In the genomic region with DNA sequence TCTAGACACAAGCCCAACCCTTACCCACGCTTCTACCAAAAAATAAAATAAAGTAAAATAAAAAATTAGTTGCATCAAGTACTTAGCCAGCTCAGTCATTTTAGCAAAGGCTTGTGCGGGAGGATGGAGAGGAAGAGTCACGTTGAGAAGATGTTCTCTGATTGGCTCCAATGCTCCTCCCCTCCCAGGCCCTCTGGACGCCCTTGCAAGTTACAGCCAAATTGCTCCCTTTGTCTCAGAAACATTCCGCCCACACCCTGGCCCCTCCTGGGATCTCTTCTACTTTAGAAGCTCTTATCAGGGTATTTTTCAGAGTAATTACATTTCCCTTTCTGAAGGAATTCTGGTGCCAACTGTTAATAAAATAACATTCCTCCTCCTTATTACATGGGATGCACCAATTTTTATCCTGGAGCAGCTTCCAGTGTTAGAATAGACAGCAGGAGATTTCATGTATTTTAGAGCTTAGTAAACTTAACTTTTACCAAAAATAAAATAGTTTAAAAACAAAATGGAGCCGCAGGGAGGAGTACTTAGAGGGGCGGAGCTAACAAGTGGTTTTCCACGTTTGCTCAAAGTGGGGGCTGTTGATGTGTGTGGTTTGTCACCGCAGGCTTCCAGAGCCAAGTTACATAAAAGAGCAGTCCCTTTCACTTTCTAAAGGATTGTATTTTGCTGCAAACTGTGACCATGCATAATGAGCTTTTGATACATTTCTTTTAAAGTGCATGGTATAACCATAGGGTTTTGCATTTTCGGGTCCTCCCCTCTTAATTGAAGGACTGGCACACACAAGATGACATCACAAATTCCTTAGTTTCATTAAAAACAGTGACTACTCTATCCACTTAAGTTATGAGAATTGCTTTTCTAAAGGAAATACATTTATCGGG, we compare ENCODE assay signal across 8 cellular contexts.
A peak's percentile ranks its signal among the peaks of the same experiment; 100 is the strongest.
DNase-seq lines count a peak whose midpoint lies in the region; ATAC-seq and TF ChIP-seq lines count a peak whose summit lies in the region.

No MANE protein-coding gene starts in this region.

- intact Hi-C loops in IMR-90 (cut with micrococcal nuclease) = no loop called here

- TF ChIP-seq RAD21 in IMR-90 (IDR thresholded peaks at IDR 0.05; ENCODE audit: low read length) = no peak

- BruUV-seq in IMR-90 (replicated peaks; lab: Mats Ljungman, UMichigan) = no TSS peak

- no peaks in the 10 kb centered on the region for H3K27me3 ChIP-seq in IMR-90 (ENCODE audit: control insufficient read depth, insufficient read depth, low read length)
- no peaks in the 10 kb centered on the region for H3K27me3 ChIP-seq in muscle layer of duodenum (ENCODE audit: low read depth, low read length)
- no peaks in the 10 kb centered on the region for H3K27me3 ChIP-seq in subcutaneous abdominal adipose tissue (ENCODE audit: control insufficient read depth in 5 of 5, insufficient read depth in 4 of 5, low read length in 5 of 5)

- H2BK15ac ChIP-seq in IMR-90 (ENCODE audit: low read depth, low read length) = no peak overlapping the region

- no peak overlapping the region for H3K4ac ChIP-seq in IMR-90 (ENCODE audit: low read depth, low read length)

- peak overlapping the region; percentile 86 for H2AFZ ChIP-seq in IMR-90 (replicated peaks; ENCODE audit: low read length, poor library complexity)

- DNase-seq in CMK (ENCODE audit: low read depth) (peak; percentile 42), IMR-90 (peak; percentile 26), UCSD-AML1 (lab: John Stamatoyannopoulos, UW; ENCODE audit: unreplicated experiment) (peak; percentile 52), coronary artery (ENCODE audit: low spot score) (no peak)

- H3K56ac ChIP-seq in IMR-90 (ENCODE audit: extremely low read depth, insufficient read depth, low read length) = no peak overlapping the region; the same call in 1 of the 2 replicates

- H3K23ac ChIP-seq in IMR-90 (ENCODE audit: low read depth, low read length) = no peak overlapping the region

- no peak overlapping the region for H4K91ac ChIP-seq in IMR-90 (ENCODE audit: insufficient read depth, low read depth, low read length)

- H3K4me1 ChIP-seq in IMR-90 (ENCODE audit: control insufficient read depth, insufficient read depth, low read length) (peaks cover 2% of the 10 kb centered on the region; the same call in 1 of the 2 replicates), muscle layer of duodenum (ENCODE audit: control insufficient read depth in 1 of 2, insufficient read depth in 2 of 2, low read length in 2 of 2) (peaks cover 0 to 8% of the 10 kb centered on the region in 2 donors), subcutaneous abdominal adipose tissue (ENCODE audit: control insufficient read depth in 5 of 5, insufficient read depth in 5 of 5, low read length in 5 of 5) (peaks cover 3 to 17% (median 15%) of the 10 kb centered on the region in 5 donors)

- H3K14ac ChIP-seq in IMR-90 (replicated peaks; ENCODE audit: low read depth, low read length) = no peak overlapping the region; the same call in 1 of the 2 replicates

- H3K4me2 ChIP-seq in IMR-90 (ENCODE audit: low read depth, low read length) = peak overlapping the region; percentile 32

- in situ Hi-C loops in IMR-90 (cut with MboI; ENCODE audit: low sequenced_read_pairs) = no loop called here

- TF ChIP-seq POLR2A in IMR-90 (IDR thresholded peaks at IDR 0.05; ENCODE audit: low read depth, low read length) = no peak

- H4K8ac ChIP-seq in IMR-90 (ENCODE audit: low read depth in 2 of 2, low read length in 2 of 2) = peak overlapping the region in 1 of 2 experiments; percentile 72; a peak in 2 of 4 replicates

- H2BK20ac ChIP-seq in IMR-90 (ENCODE audit: low read depth, low read length) = no peak overlapping the region; the same call in 1 of the 2 replicates

- no peak overlapping the region for H2AK5ac ChIP-seq in IMR-90 (ENCODE audit: low read depth, low read length)

- no peaks in the 10 kb centered on the region; the same call in 1 of the 2 replicates for H3K9me1 ChIP-seq in IMR-90 (ENCODE audit: insufficient read depth, low read length)

- H3K9ac ChIP-seq in IMR-90 (ENCODE audit: low read depth, low read length) = no peak overlapping the region
- peak overlapping the region in 3 of 5 donors; percentile 40 to 70 (median 44) for H3K9ac ChIP-seq in subcutaneous abdominal adipose tissue (ENCODE audit: low read length in 5 of 5)

- H3K36me3 ChIP-seq in IMR-90 (ENCODE audit: control insufficient read depth, insufficient read depth, low read length) (no peaks in the 10 kb centered on the region), muscle layer of duodenum (ENCODE audit: control insufficient read depth in 1 of 2, insufficient read depth in 2 of 2, low read length in 2 of 2) (no peaks in the 10 kb centered on the region), subcutaneous abdominal adipose tissue (ENCODE audit: control insufficient read depth in 5 of 5, insufficient read depth in 5 of 5, low read length in 5 of 5) (no peaks in the 10 kb centered on the region)

- H3K4me3 ChIP-seq in IMR-90 (ENCODE audit: insufficient read depth, low read depth, low read length) (no peak overlapping the region), coronary artery (peak overlapping the region; percentile 55), muscle layer of duodenum (ENCODE audit: low read depth in 1 of 2, low read length in 2 of 2) (peak overlapping the region; percentile 31 to 40), subcutaneous abdominal adipose tissue (ENCODE audit: low read depth in 1 of 5, low read length in 5 of 5) (peak overlapping the region; percentile 51 to 68 (median 64))

- no peaks in the 10 kb centered on the region for H4K20me1 ChIP-seq in IMR-90 (ENCODE audit: insufficient read depth, low read length)

- H4K5ac ChIP-seq in IMR-90 (ENCODE audit: low read depth, low read length) = no peak overlapping the region; the same call in 1 of the 2 replicates

- H3K79me1 ChIP-seq in IMR-90 (ENCODE audit: low read depth in 1 of 2, low read length in 2 of 2) = no peaks in the 10 kb centered on the region

- H3K9me3 ChIP-seq in IMR-90 (ENCODE audit: control insufficient read depth, insufficient read depth, low read length) = no peaks in the 10 kb centered on the region
- no peaks in the 10 kb centered on the region for H3K9me3 ChIP-seq in muscle layer of duodenum (ENCODE audit: control insufficient read depth in 1 of 2, low read length in 2 of 2)
- H3K9me3 ChIP-seq in subcutaneous abdominal adipose tissue (ENCODE audit: control insufficient read depth in 5 of 5, low read length in 5 of 5) = no peaks in the 10 kb centered on the region

- peak overlapping the region; percentile 52 for H2AK9ac ChIP-seq in IMR-90 (replicated peaks; ENCODE audit: low read depth, low read length, poor library complexity)

- CTCF ChIA-PET in IMR-90 (lab: Yijun Ruan, JAX) = interaction anchor here (1.2 kb wide), 1 partner anchor 180 kb away, joined by 4 read pairs; no protein-coding TSS in a partner anchor

- ATAC-seq in IMR-90 (ENCODE audit: low read depth) = peak; percentile 46; the same call in 1 of the 2 replicates
- no peak for ATAC-seq in HG02840 (IDR thresholded peaks at IDR 0.05; ENCODE audit: low FRiP score, unreplicated experiment)
- ATAC-seq in HG02759 (IDR thresholded peaks at IDR 0.05; ENCODE audit: unreplicated experiment) = no peak

- H3K27ac ChIP-seq in IMR-90 (ENCODE audit: insufficient read depth, low read length) (no peak overlapping the region), coronary artery (peak overlapping the region; percentile 80 to 81), muscle layer of duodenum (ENCODE audit: low read length) (peak overlapping the region; percentile 32), subcutaneous abdominal adipose tissue (ENCODE audit: low read depth, low read length) (peak overlapping the region; percentile 80)

- no peak overlapping the region for H2BK120ac ChIP-seq in IMR-90 (ENCODE audit: low read depth, low read length)

- dilution Hi-C loops in IMR-90 (cut with HindIII; ENCODE audit: low sequenced_read_pairs, unreplicated experiment) = no loop called here

- no peak overlapping the region for H3K18ac ChIP-seq in IMR-90 (ENCODE audit: low read depth, low read length)

- H2BK5ac ChIP-seq in IMR-90 (ENCODE audit: low read depth, low read length, poor library complexity, severe bottlenecking) = no peak overlapping the region

- POLR2A ChIA-PET in IMR-90 (lab: Charles Lee; ENCODE audit: unreplicated experiment) = interaction anchor here (0.6 kb wide), 1 partner anchor 17 kb away, joined by 3 read pairs; no protein-coding TSS in a partner anchor

- WGBS in IMR-90 (ENCODE audit: extremely low coverage in 2 of 2, insufficient read length in 1 of 2), 2 experiments = no CpG with 5 or more reads among the region's 11 CpGs

- TF ChIP-seq CTCF in IMR-90 (conservative IDR thresholded peaks at IDR 0.05; ENCODE audit: low read depth, low read length) (no peak), coronary artery (IDR thresholded peaks at IDR 0.05) (no peak)

TF ChIP-seq in IMR-90, 13 proteins besides CTCF, POLR2A, EP300 and RAD21 (continues in another document):
- TF ChIP-seq ELK1 (IDR thresholded peaks at IDR 0.05; ENCODE audit: borderline replicate concordance, low read depth, low read length) (no peak), CEBPB (IDR thresholded peaks at IDR 0.05; ENCODE audit: low read depth, low read length) (no peak), SMC3 (IDR thresholded peaks at IDR 0.05; ENCODE audit: low read depth, low read length) (no peak), CHD1 (IDR thresholded peaks at IDR 0.05; ENCODE audit: low read depth, low read length) (no peak), MXI1 (IDR thresholded peaks at IDR 0.05; ENCODE audit: borderline replicate concordance, low read depth, low read length) (no peak), MAFK (IDR thresholded peaks at IDR 0.05; ENCODE audit: low read depth, low read length) (no peak), MAZ (IDR thresholded peaks at IDR 0.05; ENCODE audit: borderline replicate concordance, low read depth, low read length) (no peak), RCOR1 (IDR thresholded peaks at IDR 0.05; ENCODE audit: insufficient replicate concordance, low read length) (no peak), NFE2L2 (IDR thresholded peaks at IDR 0.05; ENCODE audit: low read depth, low read length) (no peak)
